In the genomic region with DNA sequence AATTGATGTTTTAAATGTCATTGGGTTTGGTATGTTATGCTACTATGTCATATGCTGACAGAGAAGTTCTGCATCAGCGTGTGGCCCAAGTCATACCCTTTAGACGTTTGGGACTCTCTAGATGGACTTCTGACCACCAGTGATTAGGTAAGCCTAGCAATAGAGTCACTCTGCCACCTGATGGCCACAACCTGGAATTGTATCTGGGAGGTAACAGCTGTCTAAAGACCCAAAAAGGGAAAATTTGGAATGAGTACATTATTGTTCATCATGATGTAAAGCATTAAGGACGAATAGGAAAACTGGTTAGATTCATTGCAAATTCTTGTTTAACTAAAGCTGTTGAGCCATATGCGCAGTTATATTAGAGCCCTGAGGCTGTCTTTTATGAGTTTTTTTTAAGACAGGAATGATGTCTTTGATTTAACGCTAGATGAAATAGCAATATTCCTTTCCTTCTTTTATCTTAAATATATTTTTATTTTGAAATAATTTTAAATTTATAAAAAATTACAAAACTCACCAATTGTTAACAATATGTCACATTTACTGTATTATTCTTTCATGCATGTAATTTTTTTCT, we compare ENCODE assay signal across 8 cellular contexts.
DNase-seq lines count a peak whose midpoint lies in the region; TF ChIP-seq lines count a peak whose summit lies in the region.

No MANE protein-coding gene starts in this region.

- no peaks in the 10 kb centered on the region for H3K36me3 Mint-ChIP-seq in nephron (ENCODE audit: low read depth)
- no peaks in the 10 kb centered on the region for H3K36me3 Mint-ChIP-seq in T-helper 2 cell treated with Interferon-gamma antibody and Interleukin-4, amounts not matched to agents 5 μg/mL and 100 μg/mL, for 36 hours (ENCODE audit: low read depth)

- no TSS peak for BruUV-seq in OCI-LY7 (replicated peaks; lab: Mats Ljungman, UMichigan)

- H3K4me3 ChIP-seq in OCI-LY7 (ENCODE audit: low read depth, low read length, poor library complexity, severe bottlenecking), result no peak overlapping the region

- no peaks in the 10 kb centered on the region for H3K9me3 ChIP-seq in OCI-LY7 (ENCODE audit: low read length)

- H3K9me2 ChIP-seq in OCI-LY7 (ENCODE audit: insufficient read depth, low read length), result no peaks in the 10 kb centered on the region

- peak; percentile 48 for DNase-seq in COLO829 (ENCODE audit: low spot score)
- DNase-seq in GM20000 (ENCODE audit: low spot score), result peak; percentile 64
- DNase-seq in OCI-LY7 (ENCODE audit: low spot score), result peak; percentile 66
- DNase-seq in dermis blood vessel endothelial cell, result peak; percentile 78
- no peak for DNase-seq in activated T-cell treated with anti-CD3 and anti-CD28 coated beads for 4 hours
- no peak for DNase-seq in T-helper 2 cell treated with Interferon-gamma antibody and Interleukin-4, amounts not matched to agents 5 μg/mL and 100 μg/mL, for 36 hours (ENCODE audit: low spot score)
- no peak for DNase-seq in effector CD4-positive, alpha-beta T cell

- TF ChIP-seq CTCF in GM20000 (IDR thresholded peaks at IDR 0.05; ENCODE audit: extremely low read depth, missing control alignments), result peak; percentile 59
- TF ChIP-seq CTCF in OCI-LY7 (conservative IDR thresholded peaks at IDR 0.05; ENCODE audit: low read length), result peak; percentile 96
- peak in 2 of 3 experiments; percentile 34 to 62 for TF ChIP-seq CTCF in nephron (IDR thresholded peaks at IDR 0.05; ENCODE audit: unreplicated experiment in 3 of 3)

- H3K27ac ChIP-seq in OCI-LY7 (ENCODE audit: low read depth, low read length, poor library complexity, severe bottlenecking), result no peak overlapping the region

- intact Hi-C loops in OCI-LY7 (cut with micrococcal nuclease; ENCODE audit: unreplicated experiment), result loop anchor here (1.0 kb wide), 1 partner anchor 28 kb away; no protein-coding TSS in a partner anchor

- CTCF ChIA-PET in OCI-LY7 (lab: Charles Lee; ENCODE audit: unreplicated experiment), result interaction anchor here (0.6 to 0.7 kb wide), 2 partner anchors 9 to 27 kb away, joined by 3 read pairs; no protein-coding TSS in a partner anchor

- POLR2A ChIA-PET in OCI-LY7 (lab: Charles Lee), result interaction anchor here (3.0 kb wide), 1 partner anchor 15 kb away, joined by 11 read pairs; no protein-coding TSS in a partner anchor

- H3K36me3 ChIP-seq in OCI-LY7 (ENCODE audit: insufficient read depth, low read length), result no peaks in the 10 kb centered on the region

- H3K27me3 Mint-ChIP-seq in nephron (ENCODE audit: low read depth), result peaks cover 12% of the 10 kb centered on the region
- peaks cover 18% of the 10 kb centered on the region for H3K27me3 Mint-ChIP-seq in T-helper 2 cell treated with Interferon-gamma antibody and Interleukin-4, amounts not matched to agents 5 μg/mL and 100 μg/mL, for 36 hours (ENCODE audit: low read depth)

- peaks cover 4% of the 10 kb centered on the region for H3K9me3 Mint-ChIP-seq in nephron
- no peaks in the 10 kb centered on the region for H3K9me3 Mint-ChIP-seq in T-helper 2 cell treated with Interferon-gamma antibody and Interleukin-4, amounts not matched to agents 5 μg/mL and 100 μg/mL, for 36 hours

- H4K20me1 ChIP-seq in OCI-LY7 (ENCODE audit: insufficient read depth, low read length), result no peaks in the 10 kb centered on the region

- no peak overlapping the region for H3K4me3 Mint-ChIP-seq in nephron
- no peak overlapping the region for H3K4me3 Mint-ChIP-seq in T-helper 2 cell treated with Interferon-gamma antibody and Interleukin-4, amounts not matched to agents 5 μg/mL and 100 μg/mL, for 36 hours

- no peaks in the 10 kb centered on the region for H3K79me2 ChIP-seq in OCI-LY7 (ENCODE audit: insufficient read depth, low read depth, low read length)

- H3K4me1 ChIP-seq in OCI-LY7 (ENCODE audit: insufficient read depth, low read length, poor library complexity, severe bottlenecking), result no peaks in the 10 kb centered on the region

- no peak overlapping the region for H2AFZ ChIP-seq in OCI-LY7 (ENCODE audit: low read length)

- no peak overlapping the region for H3K27ac Mint-ChIP-seq in nephron
- H3K27ac Mint-ChIP-seq in T-helper 2 cell treated with Interferon-gamma antibody and Interleukin-4, amounts not matched to agents 5 μg/mL and 100 μg/mL, for 36 hours, result no peak overlapping the region

- H3K4me1 Mint-ChIP-seq in nephron, result no peaks in the 10 kb centered on the region
- no peaks in the 10 kb centered on the region for H3K4me1 Mint-ChIP-seq in T-helper 2 cell treated with Interferon-gamma antibody and Interleukin-4, amounts not matched to agents 5 μg/mL and 100 μg/mL, for 36 hours (ENCODE audit: low read depth)

- no peak overlapping the region for H3K4me2 ChIP-seq in OCI-LY7 (ENCODE audit: low read length)

Comparison
In these comparisons a context has a peak if more than half of its experiments do, and no peak if none do; other contexts are left out.
1. DNase-seq: peak in COLO829 (single experiment), GM20000 (single experiment), OCI-LY7 (single experiment) and dermis blood vessel endothelial cell (single experiment); none in activated T-cell treated with anti-CD3 and anti-CD28 coated beads for 4 hours (single experiment), T-helper 2 cell treated with Interferon-gamma antibody and Interleukin-4, amounts not matched to agents 5 μg/mL and 100 μg/mL, for 36 hours (single experiment) and effector CD4-positive, alpha-beta T cell (single experiment).
2. Peak in every context shown above with its lines, with median percentiles within 50 percentile points of each other: CTCF ChIP-seq.